ENCODE assay signal across 1 cellular context in the genomic region with DNA sequence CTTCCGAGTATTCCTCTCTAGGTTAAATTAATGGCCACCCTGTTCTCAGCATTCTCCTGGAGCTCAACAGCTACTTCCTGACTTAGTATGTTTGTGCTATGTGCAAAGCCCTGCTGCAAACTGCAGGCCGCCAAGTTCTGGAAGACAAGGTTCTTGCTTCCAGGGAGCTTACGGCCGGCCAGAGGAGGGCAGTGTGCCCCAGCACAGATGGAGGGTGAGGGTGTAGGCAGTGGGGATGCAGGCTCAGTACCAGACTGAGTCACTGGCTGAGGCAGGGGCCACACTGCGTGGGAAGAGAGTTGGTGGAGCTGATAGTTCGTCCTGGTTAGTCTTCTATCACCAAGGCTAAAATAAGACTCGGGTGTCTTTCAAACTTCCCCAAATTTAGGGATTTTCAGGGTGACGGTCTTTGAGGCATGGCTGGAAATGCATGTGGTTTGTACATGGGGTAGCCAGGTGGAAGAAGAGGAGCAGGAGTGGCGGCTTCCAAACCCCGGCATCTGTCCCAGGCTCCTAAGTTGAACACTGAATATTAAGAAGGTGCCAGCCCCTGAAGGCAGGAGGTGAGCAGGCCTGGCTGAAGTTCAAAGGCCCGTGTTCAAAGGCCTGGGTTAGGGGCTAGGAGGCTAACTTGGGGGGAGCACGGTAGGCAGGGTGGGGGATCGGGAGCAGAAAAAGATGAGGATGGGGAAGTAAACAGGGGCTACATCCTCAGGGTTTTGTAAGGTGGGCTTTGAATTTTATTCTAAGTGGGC.
A peak's percentile ranks its signal among the peaks of the same experiment; 100 is the strongest.
TF ChIP-seq lines count a peak whose summit lies in the region.

No MANE protein-coding gene starts in this region.

TF ChIP-seq in GM12878, 131 proteins besides CTCF, POLR2A, EP300 and RAD21 (continued from another document and continues in another):
- TF ChIP-seq SMC3 (IDR thresholded peaks at IDR 0.05; ENCODE audit: borderline replicate concordance, low read length) = peak; percentile 42
- TF ChIP-seq SUPT20H (IDR thresholded peaks at IDR 0.05; ENCODE audit: borderline replicate concordance, control insufficient read depth, low read depth, low read length) = no peak
- TF ChIP-seq PAX5 (IDR thresholded peaks at IDR 0.05; ENCODE audit: borderline replicate concordance, low read depth, low read length) = peak; percentile 24; the same call in 1 of the 2 replicates
- TF ChIP-seq, protein P1, sequence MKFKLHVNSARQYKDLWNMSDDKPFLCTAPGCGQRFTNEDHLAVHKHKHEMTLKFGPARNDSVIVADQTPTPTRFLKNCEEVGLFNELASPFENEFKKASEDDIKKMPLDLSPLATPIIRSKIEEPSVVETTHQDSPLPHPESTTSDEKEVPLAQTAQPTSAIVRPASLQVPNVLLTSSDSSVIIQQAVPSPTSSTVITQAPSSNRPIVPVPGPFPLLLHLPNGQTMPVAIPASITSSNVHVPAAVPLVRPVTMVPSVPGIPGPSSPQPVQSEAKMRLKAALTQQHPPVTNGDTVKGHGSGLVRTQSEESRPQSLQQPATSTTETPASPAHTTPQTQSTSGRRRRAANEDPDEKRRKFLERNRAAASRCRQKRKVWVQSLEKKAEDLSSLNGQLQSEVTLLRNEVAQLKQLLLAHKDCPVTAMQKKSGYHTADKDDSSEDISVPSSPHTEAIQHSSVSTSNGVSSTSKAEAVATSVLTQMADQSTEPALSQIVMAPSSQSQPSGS (IDR thresholded peaks at IDR 0.05; ENCODE audit: low read length) = no peak
- TF ChIP-seq GABPA (IDR thresholded peaks at IDR 0.05; ENCODE audit: low read depth) = no peak
- no peak for TF ChIP-seq RELA (IDR thresholded peaks at IDR 0.05; ENCODE audit: borderline replicate concordance, partially characterized antibody)
- TF ChIP-seq ATF7 (IDR thresholded peaks at IDR 0.05; ENCODE audit: low read depth) = no peak
- TF ChIP-seq, protein P2, sequence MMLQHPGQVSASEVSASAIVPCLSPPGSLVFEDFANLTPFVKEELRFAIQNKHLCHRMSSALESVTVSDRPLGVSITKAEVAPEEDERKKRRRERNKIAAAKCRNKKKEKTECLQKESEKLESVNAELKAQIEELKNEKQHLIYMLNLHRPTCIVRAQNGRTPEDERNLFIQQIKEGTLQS (IDR thresholded peaks at IDR 0.05; ENCODE audit: borderline replicate concordance, extremely low read depth, low read depth, low read length) = no peak
- no peak for TF ChIP-seq RAD51 (IDR thresholded peaks at IDR 0.05)
- peak; percentile 62; the same call in 1 of the 2 replicates for TF ChIP-seq ZNF24 (IDR thresholded peaks at IDR 0.05)
- no peak for TF ChIP-seq YBX1 (IDR thresholded peaks at IDR 0.05)
- TF ChIP-seq ESRRA (IDR thresholded peaks at IDR 0.05; ENCODE audit: low read length) = no peak
- TF ChIP-seq, protein P3, sequence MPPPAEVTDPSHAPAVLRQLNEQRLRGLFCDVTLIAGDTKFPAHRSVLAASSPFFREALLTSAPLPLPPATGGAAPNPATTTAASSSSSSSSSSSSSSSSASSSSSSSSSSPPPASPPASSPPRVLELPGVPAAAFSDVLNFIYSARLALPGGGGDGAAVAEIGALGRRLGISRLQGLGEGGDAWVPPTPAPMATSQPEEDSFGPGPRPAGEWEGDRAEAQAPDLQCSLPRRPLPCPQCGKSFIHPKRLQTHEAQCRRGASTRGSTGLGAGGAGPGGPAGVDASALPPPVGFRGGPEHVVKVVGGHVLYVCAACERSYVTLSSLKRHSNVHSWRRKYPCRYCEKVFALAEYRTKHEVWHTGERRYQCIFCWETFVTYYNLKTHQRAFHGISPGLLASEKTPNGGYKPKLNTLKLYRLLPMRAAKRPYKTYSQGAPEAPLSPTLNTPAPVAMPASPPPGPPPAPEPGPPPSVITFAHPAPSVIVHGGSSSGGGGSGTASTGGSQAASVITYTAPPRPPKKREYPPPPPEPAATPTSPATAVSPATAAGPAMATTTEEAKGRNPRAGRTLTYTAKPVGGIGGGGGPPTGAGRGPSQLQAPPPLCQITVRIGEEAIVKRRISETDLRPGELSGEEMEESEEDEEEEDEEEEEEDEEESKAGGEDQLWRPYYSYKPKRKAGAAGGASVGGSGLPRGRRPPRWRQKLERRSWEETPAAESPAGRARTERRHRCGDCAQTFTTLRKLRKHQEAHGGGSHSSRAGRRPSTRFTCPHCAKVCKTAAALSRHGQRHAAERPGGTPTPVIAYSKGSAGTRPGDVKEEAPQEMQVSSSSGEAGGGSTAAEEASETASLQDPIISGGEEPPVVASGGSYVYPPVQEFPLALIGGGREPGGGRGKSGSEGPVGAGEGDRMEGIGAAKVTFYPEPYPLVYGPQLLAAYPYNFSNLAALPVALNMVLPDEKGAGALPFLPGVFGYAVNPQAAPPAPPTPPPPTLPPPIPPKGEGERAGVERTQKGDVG (CRISPR knock-in tag; IDR thresholded peaks at IDR 0.05) = no peak
- TF ChIP-seq HDAC6 (IDR thresholded peaks at IDR 0.05; ENCODE audit: unreplicated experiment) = no peak
- 0 out of 2 replicates have a peak, but pooled peaks have one; percentile 20 for TF ChIP-seq RUNX3 (IDR thresholded peaks at IDR 0.05; ENCODE audit: low read length)
- TF ChIP-seq MYB (IDR thresholded peaks at IDR 0.05; ENCODE audit: borderline replicate concordance, low read depth, low read length) = no peak
- TF ChIP-seq MTA3 (IDR thresholded peaks at IDR 0.05; ENCODE audit: borderline replicate concordance, low read length) = no peak
- TF ChIP-seq CHD1 (IDR thresholded peaks at IDR 0.05; ENCODE audit: low read depth, low read length) = no peak
- TF ChIP-seq, protein P4, sequence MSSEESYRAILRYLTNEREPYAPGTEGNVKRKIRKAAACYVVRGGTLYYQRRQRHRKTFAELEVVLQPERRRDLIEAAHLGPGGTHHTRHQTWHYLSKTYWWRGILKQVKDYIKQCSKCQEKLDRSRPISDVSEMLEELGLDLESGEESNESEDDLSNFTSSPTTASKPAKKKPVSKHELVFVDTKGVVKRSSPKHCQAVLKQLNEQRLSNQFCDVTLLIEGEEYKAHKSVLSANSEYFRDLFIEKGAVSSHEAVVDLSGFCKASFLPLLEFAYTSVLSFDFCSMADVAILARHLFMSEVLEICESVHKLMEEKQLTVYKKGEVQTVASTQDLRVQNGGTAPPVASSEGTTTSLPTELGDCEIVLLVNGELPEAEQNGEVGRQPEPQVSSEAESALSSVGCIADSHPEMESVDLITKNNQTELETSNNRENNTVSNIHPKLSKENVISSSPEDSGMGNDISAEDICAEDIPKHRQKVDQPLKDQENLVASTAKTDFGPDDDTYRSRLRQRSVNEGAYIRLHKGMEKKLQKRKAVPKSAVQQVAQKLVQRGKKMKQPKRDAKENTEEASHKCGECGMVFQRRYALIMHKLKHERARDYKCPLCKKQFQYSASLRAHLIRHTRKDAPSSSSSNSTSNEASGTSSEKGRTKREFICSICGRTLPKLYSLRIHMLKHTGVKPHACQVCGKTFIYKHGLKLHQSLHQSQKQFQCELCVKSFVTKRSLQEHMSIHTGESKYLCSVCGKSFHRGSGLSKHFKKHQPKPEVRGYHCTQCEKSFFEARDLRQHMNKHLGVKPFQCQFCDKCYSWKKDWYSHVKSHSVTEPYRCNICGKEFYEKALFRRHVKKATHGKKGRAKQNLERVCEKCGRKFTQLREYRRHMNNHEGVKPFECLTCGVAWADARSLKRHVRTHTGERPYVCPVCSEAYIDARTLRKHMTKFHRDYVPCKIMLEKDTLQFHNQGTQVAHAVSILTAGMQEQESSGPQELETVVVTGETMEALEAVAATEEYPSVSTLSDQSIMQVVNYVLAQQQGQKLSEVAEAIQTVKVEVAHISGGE (CRISPR knock-in tag; IDR thresholded peaks at IDR 0.05) = no peak
- no peak for TF ChIP-seq NRF1 (conservative IDR thresholded peaks at IDR 0.05; ENCODE audit: low read depth, low read length)
- TF ChIP-seq, protein P5, sequence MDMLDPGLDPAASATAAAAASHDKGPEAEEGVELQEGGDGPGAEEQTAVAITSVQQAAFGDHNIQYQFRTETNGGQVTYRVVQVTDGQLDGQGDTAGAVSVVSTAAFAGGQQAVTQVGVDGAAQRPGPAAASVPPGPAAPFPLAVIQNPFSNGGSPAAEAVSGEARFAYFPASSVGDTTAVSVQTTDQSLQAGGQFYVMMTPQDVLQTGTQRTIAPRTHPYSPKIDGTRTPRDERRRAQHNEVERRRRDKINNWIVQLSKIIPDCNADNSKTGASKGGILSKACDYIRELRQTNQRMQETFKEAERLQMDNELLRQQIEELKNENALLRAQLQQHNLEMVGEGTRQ (IDR thresholded peaks at IDR 0.05; ENCODE audit: borderline replicate concordance, low read depth, low read length) = no peak
- TF ChIP-seq IKZF1 (conservative IDR thresholded peaks at IDR 0.05) = 0 out of 2 replicates have a peak, but pooled peaks have one; percentile 20
- TF ChIP-seq NFYA (IDR thresholded peaks at IDR 0.05; ENCODE audit: borderline replicate concordance, low read depth, low read length) = no peak
- TF ChIP-seq IKZF2 (IDR thresholded peaks at IDR 0.05) = no peak
- TF ChIP-seq CHD2 (IDR thresholded peaks at IDR 0.05; ENCODE audit: borderline replicate concordance, low read depth, low read length) = no peak
- TF ChIP-seq, protein P6, sequence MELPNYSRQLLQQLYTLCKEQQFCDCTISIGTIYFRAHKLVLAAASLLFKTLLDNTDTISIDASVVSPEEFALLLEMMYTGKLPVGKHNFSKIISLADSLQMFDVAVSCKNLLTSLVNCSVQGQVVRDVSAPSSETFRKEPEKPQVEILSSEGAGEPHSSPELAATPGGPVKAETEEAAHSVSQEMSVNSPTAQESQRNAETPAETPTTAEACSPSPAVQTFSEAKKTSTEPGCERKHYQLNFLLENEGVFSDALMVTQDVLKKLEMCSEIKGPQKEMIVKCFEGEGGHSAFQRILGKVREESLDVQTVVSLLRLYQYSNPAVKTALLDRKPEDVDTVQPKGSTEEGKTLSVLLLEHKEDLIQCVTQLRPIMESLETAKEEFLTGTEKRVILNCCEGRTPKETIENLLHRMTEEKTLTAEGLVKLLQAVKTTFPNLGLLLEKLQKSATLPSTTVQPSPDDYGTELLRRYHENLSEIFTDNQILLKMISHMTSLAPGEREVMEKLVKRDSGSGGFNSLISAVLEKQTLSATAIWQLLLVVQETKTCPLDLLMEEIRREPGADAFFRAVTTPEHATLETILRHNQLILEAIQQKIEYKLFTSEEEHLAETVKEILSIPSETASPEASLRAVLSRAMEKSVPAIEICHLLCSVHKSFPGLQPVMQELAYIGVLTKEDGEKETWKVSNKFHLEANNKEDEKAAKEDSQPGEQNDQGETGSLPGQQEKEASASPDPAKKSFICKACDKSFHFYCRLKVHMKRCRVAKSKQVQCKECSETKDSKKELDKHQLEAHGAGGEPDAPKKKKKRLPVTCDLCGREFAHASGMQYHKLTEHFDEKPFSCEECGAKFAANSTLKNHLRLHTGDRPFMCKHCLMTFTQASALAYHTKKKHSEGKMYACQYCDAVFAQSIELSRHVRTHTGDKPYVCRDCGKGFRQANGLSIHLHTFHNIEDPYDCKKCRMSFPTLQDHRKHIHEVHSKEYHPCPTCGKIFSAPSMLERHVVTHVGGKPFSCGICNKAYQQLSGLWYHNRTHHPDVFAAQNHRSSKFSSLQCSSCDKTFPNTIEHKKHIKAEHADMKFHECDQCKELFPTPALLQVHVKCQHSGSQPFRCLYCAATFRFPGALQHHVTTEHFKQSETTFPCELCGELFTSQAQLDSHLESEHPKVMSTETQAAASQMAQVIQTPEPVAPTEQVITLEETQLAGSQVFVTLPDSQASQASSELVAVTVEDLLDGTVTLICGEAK (IDR thresholded peaks at IDR 0.05; ENCODE audit: borderline replicate concordance) = no peak
- no peak for TF ChIP-seq MXI1 (IDR thresholded peaks at IDR 0.05; ENCODE audit: low read depth, low read length)
- TF ChIP-seq BHLHE40 (IDR thresholded peaks at IDR 0.05; ENCODE audit: borderline replicate concordance in 1 of 2, low read depth in 2 of 2, low read length in 1 of 2) = no peak
- TF ChIP-seq, protein P7, sequence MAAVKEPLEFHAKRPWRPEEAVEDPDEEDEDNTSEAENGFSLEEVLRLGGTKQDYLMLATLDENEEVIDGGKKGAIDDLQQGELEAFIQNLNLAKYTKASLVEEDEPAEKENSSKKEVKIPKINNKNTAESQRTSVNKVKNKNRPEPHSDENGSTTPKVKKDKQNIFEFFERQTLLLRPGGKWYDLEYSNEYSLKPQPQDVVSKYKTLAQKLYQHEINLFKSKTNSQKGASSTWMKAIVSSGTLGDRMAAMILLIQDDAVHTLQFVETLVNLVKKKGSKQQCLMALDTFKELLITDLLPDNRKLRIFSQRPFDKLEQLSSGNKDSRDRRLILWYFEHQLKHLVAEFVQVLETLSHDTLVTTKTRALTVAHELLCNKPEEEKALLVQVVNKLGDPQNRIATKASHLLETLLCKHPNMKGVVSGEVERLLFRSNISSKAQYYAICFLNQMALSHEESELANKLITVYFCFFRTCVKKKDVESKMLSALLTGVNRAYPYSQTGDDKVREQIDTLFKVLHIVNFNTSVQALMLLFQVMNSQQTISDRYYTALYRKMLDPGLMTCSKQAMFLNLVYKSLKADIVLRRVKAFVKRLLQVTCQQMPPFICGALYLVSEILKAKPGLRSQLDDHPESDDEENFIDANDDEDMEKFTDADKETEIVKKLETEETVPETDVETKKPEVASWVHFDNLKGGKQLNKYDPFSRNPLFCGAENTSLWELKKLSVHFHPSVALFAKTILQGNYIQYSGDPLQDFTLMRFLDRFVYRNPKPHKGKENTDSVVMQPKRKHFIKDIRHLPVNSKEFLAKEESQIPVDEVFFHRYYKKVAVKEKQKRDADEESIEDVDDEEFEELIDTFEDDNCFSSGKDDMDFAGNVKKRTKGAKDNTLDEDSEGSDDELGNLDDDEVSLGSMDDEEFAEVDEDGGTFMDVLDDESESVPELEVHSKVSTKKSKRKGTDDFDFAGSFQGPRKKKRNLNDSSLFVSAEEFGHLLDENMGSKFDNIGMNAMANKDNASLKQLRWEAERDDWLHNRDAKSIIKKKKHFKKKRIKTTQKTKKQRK (IDR thresholded peaks at IDR 0.05; ENCODE audit: low read depth, low read length) = no peak
- no peak for TF ChIP-seq POU2F2 (IDR thresholded peaks at IDR 0.05; ENCODE audit: borderline replicate concordance, low read depth, low read length)
- TF ChIP-seq YY1 (IDR thresholded peaks at IDR 0.05; ENCODE audit: low read depth, low read length) = 0 out of 2 replicates have a peak, but pooled peaks have one; percentile 48
- TF ChIP-seq SP1 (IDR thresholded peaks at IDR 0.05; ENCODE audit: low read depth, low read length) = no peak
- 0 out of 2 replicates have a peak, but pooled peaks have one; percentile 20 for TF ChIP-seq EED (IDR thresholded peaks at IDR 0.05; ENCODE audit: low read depth)
- TF ChIP-seq NBN (IDR thresholded peaks at IDR 0.05) = no peak
- no peak for TF ChIP-seq RBBP5 (conservative IDR thresholded peaks at IDR 0.05)
- TF ChIP-seq CBX3 (IDR thresholded peaks at IDR 0.05; ENCODE audit: borderline replicate concordance, low read depth) = no peak
- TF ChIP-seq SUZ12 (IDR thresholded peaks at IDR 0.05; ENCODE audit: unreplicated experiment) = no peak
- TF ChIP-seq KAT2A (conservative IDR thresholded peaks at IDR 0.05; ENCODE audit: control insufficient read depth, low read depth, low read length) = no peak
